In genomic region chr5:139733698-139734491, GRCh38 we compare ENCODE assay signal across 1 cellular context.
TF ChIP-seq lines count a peak whose summit lies in the region.

No MANE protein-coding gene starts in this region.

TF ChIP-seq in HepG2, 621 proteins besides CTCF, POLR2A, EP300 and RAD21 (continued from another document):
- TF ChIP-seq STAT6 (CRISPR knock-in tag; IDR thresholded peaks at IDR 0.05; ENCODE audit: borderline replicate concordance) (peak; percentile 89; the same call in 1 of the 2 replicates), ZNF710 (CRISPR knock-in tag; IDR thresholded peaks at IDR 0.05; ENCODE audit: borderline replicate concordance) (peak; percentile 90; the same call in 1 of the 2 replicates), ZNF292 (CRISPR knock-in tag; IDR thresholded peaks at IDR 0.05; ENCODE audit: borderline replicate concordance, low read depth) (peak; percentile 87; the same call in 1 of the 2 replicates), HMG20B (CRISPR knock-in tag; conservative IDR thresholded peaks at IDR 0.05) (peak; percentile 74), ZNF672 (CRISPR knock-in tag; IDR thresholded peaks at IDR 0.05) (no peak), CAMTA2 (CRISPR knock-in tag; IDR thresholded peaks at IDR 0.05; ENCODE audit: borderline replicate concordance) (no peak), KLF16 (CRISPR knock-in tag; IDR thresholded peaks at IDR 0.05) (no peak; a peak in 1 of 4 replicates), ZNF414 (CRISPR knock-in tag; IDR thresholded peaks at IDR 0.05) (no peak), RNF2 (conservative IDR thresholded peaks at IDR 0.05; ENCODE audit: low read depth) (peak; percentile 52; the same call in 1 of the 2 replicates), TRAFD1 (CRISPR knock-in tag; IDR thresholded peaks at IDR 0.05; ENCODE audit: borderline replicate concordance) (no peak), ZNF17 (CRISPR knock-in tag; IDR thresholded peaks at IDR 0.05) (peak; percentile 49; the same call in 1 of the 2 replicates), ZIK1 (CRISPR knock-in tag; IDR thresholded peaks at IDR 0.05; ENCODE audit: borderline replicate concordance, low read depth) (no peak; the same call in 1 of the 2 replicates), HCFC1 (IDR thresholded peaks at IDR 0.05; ENCODE audit: low read depth, low read length) (0 out of 2 replicates have a peak, but pooled peaks have one; percentile 3), ZNF503 (CRISPR knock-in tag; IDR thresholded peaks at IDR 0.05) (peak; percentile 37; the same call in 1 of the 2 replicates), NR2F1 (CRISPR knock-in tag; IDR thresholded peaks at IDR 0.05) (peak; percentile 52 to 66; a peak in 2 of 4 replicates), SMARCC2 (IDR thresholded peaks at IDR 0.05) (no peak)
